14 cellular contexts compared by ENCODE assay signal in genomic region chr7:38629621-38630020, GRCh38. TPM values are rescaled to one million over a fixed set of nuclear protein-coding genes. Genes with fewer than 3 reads are reported as not detected.
DNase-seq lines count a peak whose midpoint lies in the region; ATAC-seq and TF ChIP-seq lines count a peak whose summit lies in the region.
"Had no signal": no experiment of that assay in that cellular context is flagged by ENCODE, and none has a peak within 500 bp of the region (broad histone marks: within the 10 kb centered on the region; RNA-seq: fewer than 3 reads in every experiment).

No MANE protein-coding gene starts in this region.

- peak; percentile 46 for DNase-seq in DMS 273 (lab: John Stamatoyannopoulos, UW; ENCODE audit: unreplicated experiment)
- DNase-seq in DMS 273 treated with DMSO at 0.1 percent for 48 hours (lab: John Stamatoyannopoulos, UW): no peak
- peak; percentile 20 for DNase-seq in M059J (ENCODE audit: low read depth)
- DNase-seq in cerebellar cortex (ENCODE audit: low spot score): peak; percentile 76
- no peak for DNase-seq in neural crest cell (ENCODE audit: low read depth, low spot score)
- no peak for DNase-seq in SW 1271 (lab: John Stamatoyannopoulos, UW)
- DNase-seq: amniotic stem cell, islet precursor cell, NCI-H526, SHP77, tibial artery had no signal

- H3K9me3 Mint-ChIP-seq in neural crest cell: peaks cover 8% of the 10 kb centered on the region

- no peak for TF ChIP-seq CTCF in neural crest cell (conservative IDR thresholded peaks at IDR 0.05)

- peaks cover 10% of the 10 kb centered on the region for H3K36me3 Mint-ChIP-seq in neural crest cell (ENCODE audit: low read depth)

- peak overlapping the region; percentile 82 for H3K4me3 Mint-ChIP-seq in neural crest cell

- H3K4me1 Mint-ChIP-seq in neural crest cell: peaks cover 19% of the 10 kb centered on the region

- H3K27ac Mint-ChIP-seq in neural crest cell (ENCODE audit: unreplicated experiment): no peak overlapping the region

- peaks cover 29% of the 10 kb centered on the region for H3K27me3 Mint-ChIP-seq in neural crest cell (ENCODE audit: low read depth)

- ATAC-seq in GM18873 (IDR thresholded peaks at IDR 0.05; ENCODE audit: low FRiP score, unreplicated experiment): no peak
- no peak for ATAC-seq in GM19395 (IDR thresholded peaks at IDR 0.05; ENCODE audit: unreplicated experiment)
- ATAC-seq: gastroesophageal sphincter had no signal

RNA-seq across cellular contexts. Expression of gene AMPH, which starts 1.6 kb away (rescaled TPM):
- total RNA-seq in M059J (2014; rRNA removed; shearing (Covaris generic)): 1.9 and 3.1 TPM in 2 replicates
- 32.4 and 33.7 TPM in 2 replicates for total RNA-seq in neural crest cell

Comparison
In these comparisons a context has a peak if more than half of its experiments do, and no peak if none do; other contexts are left out.
1. DNase-seq: peak in DMS 273 (single experiment), M059J (single experiment) and cerebellar cortex (single experiment); none in DMS 273 treated with DMSO at 0.1 percent for 48 hours (single experiment), neural crest cell (single experiment) and SW 1271 (0 of 2).